1 cellular context compared by ENCODE assay signal in genomic region chr11:119551726-119552510, GRCh38.
TF ChIP-seq lines count a peak whose summit lies in the region.

No MANE protein-coding gene starts in this region.

TF ChIP-seq in H1, 55 proteins besides CTCF, POLR2A, EP300 and RAD21 (continued from another document):
- no peak for TF ChIP-seq ATF2 (IDR thresholded peaks at IDR 0.05; ENCODE audit: low read length)
- no peak for TF ChIP-seq FOSL1 (IDR thresholded peaks at IDR 0.05; ENCODE audit: insufficient read depth, low read depth, low read length)
- no peak for TF ChIP-seq SIN3A (conservative IDR thresholded peaks at IDR 0.05 in 1 of 2, IDR thresholded peaks at IDR 0.05 in 1 of 2; ENCODE audit: low read depth in 1 of 2, low read length in 2 of 2)
- TF ChIP-seq USF2 (IDR thresholded peaks at IDR 0.05; ENCODE audit: low read length), result no peak
- no peak for TF ChIP-seq EZH2 (IDR thresholded peaks at IDR 0.05; ENCODE audit: low read depth, low read length, severe bottlenecking)
